27 cellular contexts compared by ENCODE assay signal in genomic region chr11:69813839-69814238, GRCh38. TPM values are rescaled to one million over a fixed set of nuclear protein-coding genes. Genes with fewer than 3 reads are reported as not detected.
DNase-seq lines count a peak whose midpoint lies in the region; ATAC-seq, FAIRE-seq and TF ChIP-seq lines count a peak whose summit lies in the region.
"Had no signal": no experiment of that assay in that cellular context is flagged by ENCODE, and none has a peak within 500 bp of the region (broad histone marks: within the 10 kb centered on the region; RNA-seq: fewer than 3 reads in every experiment).

No MANE protein-coding gene starts in this region.

- H3K4me1 ChIP-seq in smooth muscle cell (ENCODE audit: low read depth), result peaks cover 14% of the 10 kb centered on the region
- H3K4me1 ChIP-seq: BE2C had no signal

- no peaks in the 10 kb centered on the region for H3F3A ChIP-seq in smooth muscle cell (ENCODE audit: low read depth)

- DNase-seq in activated naive CD8-positive, alpha-beta T cell treated with anti-CD3 and anti-CD28 coated beads, Interleukin-2, amount 50 U/mL, for 24 hours, result no peak
- no peak for DNase-seq in activated naive CD8-positive, alpha-beta T cell treated with anti-CD3 and anti-CD28 coated beads for 36 hours
- DNase-seq in nephron progenitor cell (no peak), urothelium cell line (ENCODE audit: low spot score) (no peak), smooth muscle cell (lab: John Stamatoyannopoulos, UW; ENCODE audit: unreplicated experiment) (no peak)
- DNase-seq in stimulated activated CD4-positive, alpha-beta T cell treated with anti-CD3 and anti-CD28 coated beads, Interleukin-2, amount 100 ng/mL, for 24 hours, result no peak
- DNase-seq: 8988T; ACHN; AML-193; BE2C; CD4-positive, alpha-beta T cell; CD8-positive, alpha-beta memory T cell; DMS 273 treated with DMSO at 0.1 percent for 48 hours; DMS79; EL; GDM1; GM23248; H9; HFFc6 had no signal

- no peak overlapping the region for H3K4me3 Mint-ChIP-seq in activated naive CD8-positive, alpha-beta T cell treated with anti-CD3 and anti-CD28 coated beads, Interleukin-2, amount 50 U/mL, for 24 hours
- H3K4me3 Mint-ChIP-seq in activated naive CD8-positive, alpha-beta T cell treated with anti-CD3 and anti-CD28 coated beads for 36 hours, result no peak overlapping the region
- peak overlapping the region; percentile 27 for H3K4me3 Mint-ChIP-seq in nephron progenitor cell
- H3K4me3 Mint-ChIP-seq: CD4-positive, alpha-beta T cell; CD8-positive, alpha-beta memory T cell; H9; HFFc6 had no signal

- no peaks in the 10 kb centered on the region for H3K9me3 Mint-ChIP-seq in activated naive CD8-positive, alpha-beta T cell treated with anti-CD3 and anti-CD28 coated beads, Interleukin-2, amount 50 U/mL, for 24 hours
- H3K9me3 Mint-ChIP-seq in activated naive CD8-positive, alpha-beta T cell treated with anti-CD3 and anti-CD28 coated beads for 36 hours, result no peaks in the 10 kb centered on the region
- H3K9me3 Mint-ChIP-seq in nephron progenitor cell, result no peaks in the 10 kb centered on the region
- H3K9me3 Mint-ChIP-seq: CD4-positive, alpha-beta T cell; CD8-positive, alpha-beta memory T cell; HFFc6 had no signal

- no peaks in the 10 kb centered on the region for H3K9me3 ChIP-seq in smooth muscle cell (replicated peaks; ENCODE audit: low read depth)
- H3K9me3 ChIP-seq: A549, BE2C had no signal

- peak overlapping the region; percentile 52 for H3K27ac Mint-ChIP-seq in activated naive CD8-positive, alpha-beta T cell treated with anti-CD3 and anti-CD28 coated beads, Interleukin-2, amount 50 U/mL, for 24 hours
- no peak overlapping the region for H3K27ac Mint-ChIP-seq in activated naive CD8-positive, alpha-beta T cell treated with anti-CD3 and anti-CD28 coated beads for 36 hours
- no peak overlapping the region for H3K27ac Mint-ChIP-seq in nephron progenitor cell
- H3K27ac Mint-ChIP-seq: CD4-positive, alpha-beta T cell; CD8-positive, alpha-beta memory T cell; H9; HFFc6 had no signal

- H3K4me3 ChIP-seq in smooth muscle cell, result no peak overlapping the region
- H3K4me3 ChIP-seq: A549; BLaER1 treated with 17β-estradiol and CSF1 and Interleukin-3, amounts not matched to agents 10 nM and 100 nM; GM12878; GM23248 had no signal

- no peaks in the 10 kb centered on the region for H3K36me3 Mint-ChIP-seq in activated naive CD8-positive, alpha-beta T cell treated with anti-CD3 and anti-CD28 coated beads, Interleukin-2, amount 50 U/mL, for 24 hours (ENCODE audit: low read depth)
- H3K36me3 Mint-ChIP-seq in activated naive CD8-positive, alpha-beta T cell treated with anti-CD3 and anti-CD28 coated beads for 36 hours, result no peaks in the 10 kb centered on the region
- peaks cover 5% of the 10 kb centered on the region for H3K36me3 Mint-ChIP-seq in nephron progenitor cell (ENCODE audit: low read depth)
- H3K36me3 Mint-ChIP-seq: CD14-positive monocyte; CD8-positive, alpha-beta memory T cell had no signal

- no peak overlapping the region for H3K4me2 ChIP-seq in smooth muscle cell
- H3K4me2 ChIP-seq: A549; BLaER1 treated with 17β-estradiol and CSF1 and Interleukin-3, amounts not matched to agents 10 nM and 100 nM had no signal

- WGBS in smooth muscle cell (ENCODE audit: low lambda C conversion rate), result 100% methylated on average over 1 of the region's 2 CpGs

- no peaks in the 10 kb centered on the region for H3K79me2 ChIP-seq in smooth muscle cell (ENCODE audit: low read depth)

- ATAC-seq in activated naive CD8-positive, alpha-beta T cell treated with anti-CD3 and anti-CD28 coated beads, Interleukin-2, amount 50 U/mL, for 24 hours, result no peak
- ATAC-seq: A549, GM12878, HCT116 had no signal

- H3K4me1 Mint-ChIP-seq in activated naive CD8-positive, alpha-beta T cell treated with anti-CD3 and anti-CD28 coated beads, Interleukin-2, amount 50 U/mL, for 24 hours, result no peaks in the 10 kb centered on the region
- no peaks in the 10 kb centered on the region for H3K4me1 Mint-ChIP-seq in activated naive CD8-positive, alpha-beta T cell treated with anti-CD3 and anti-CD28 coated beads for 36 hours
- H3K4me1 Mint-ChIP-seq in nephron progenitor cell, result peaks cover 27% of the 10 kb centered on the region
- H3K4me1 Mint-ChIP-seq: CD14-positive monocyte; CD8-positive, alpha-beta memory T cell had no signal

- no peak overlapping the region for H2AFZ ChIP-seq in smooth muscle cell (ENCODE audit: low read depth)
- H2AFZ ChIP-seq: GM23248 had no signal

- FAIRE-seq in urothelium cell line (lab: Jason Lieb, UNC), result peak; percentile 13
- FAIRE-seq: A549, D721Med, GM12878, GM19239 had no signal

- H3K27me3 ChIP-seq in smooth muscle cell (ENCODE audit: low read depth), result peaks cover 43% of the 10 kb centered on the region

- no peaks in the 10 kb centered on the region for H4K20me1 ChIP-seq in smooth muscle cell (ENCODE audit: low read depth)

- no peak overlapping the region for H3K27ac ChIP-seq in smooth muscle cell (ENCODE audit: low read depth)
- H3K27ac ChIP-seq: A549; BLaER1 treated with 17β-estradiol and CSF1 and Interleukin-3, amounts not matched to agents 10 nM and 100 nM; GM23248 had no signal

- H3K9ac ChIP-seq in smooth muscle cell (ENCODE audit: low read depth), result no peak overlapping the region
- H3K9ac ChIP-seq: BLaER1 treated with 17β-estradiol and CSF1 and Interleukin-3, amounts not matched to agents 10 nM and 100 nM; GM23248 had no signal

- H3K36me3 ChIP-seq in smooth muscle cell (ENCODE audit: low read depth), result no peaks in the 10 kb centered on the region
- H3K36me3 ChIP-seq: BE2C; BLaER1 treated with 17β-estradiol and CSF1 and Interleukin-3, amounts not matched to agents 10 nM and 100 nM had no signal

- peaks cover 27% of the 10 kb centered on the region for H3K27me3 Mint-ChIP-seq in activated naive CD8-positive, alpha-beta T cell treated with anti-CD3 and anti-CD28 coated beads, Interleukin-2, amount 50 U/mL, for 24 hours
- H3K27me3 Mint-ChIP-seq in activated naive CD8-positive, alpha-beta T cell treated with anti-CD3 and anti-CD28 coated beads for 36 hours, result peaks cover 39% of the 10 kb centered on the region
- H3K27me3 Mint-ChIP-seq in nephron progenitor cell (ENCODE audit: low read depth, poor library complexity), result peaks cover 41% of the 10 kb centered on the region

- TF ChIP-seq CTCF in nephron progenitor cell (IDR thresholded peaks at IDR 0.05) (no peak), smooth muscle cell (IDR thresholded peaks at IDR 0.05; ENCODE audit: borderline replicate concordance, insufficient read depth, poor library complexity, severe bottlenecking) (no peak)

RNA-seq across cellular contexts. Expression of gene FGF3, which starts 5.4 kb away (rescaled TPM):
- not detected for total RNA-seq in activated naive CD8-positive, alpha-beta T cell treated with anti-CD3 and anti-CD28 coated beads for 36 hours
- not detected in 2 replicates for total RNA-seq in smooth muscle cell
- polyA plus RNA-seq in smooth muscle cell, result not detected in 2 replicates
- total RNA-seq: CD4-positive, alpha-beta T cell; CD8-positive, alpha-beta memory T cell; GM12878; GM23248; H4; H9; HFFc6 had no signal
- polyA plus RNA-seq: A549; CD14-positive monocyte; CD8-positive, alpha-beta memory T cell; GM12878; GM23248 had no signal

RNA-seq across cellular contexts. Expression of gene FGF4, which starts 38.7 kb away (rescaled TPM):
- not detected for total RNA-seq in activated naive CD8-positive, alpha-beta T cell treated with anti-CD3 and anti-CD28 coated beads for 36 hours
- total RNA-seq in smooth muscle cell, result not detected in 2 replicates
- polyA plus RNA-seq in smooth muscle cell, result not detected in 2 replicates
- total RNA-seq: CD4-positive, alpha-beta T cell; CD8-positive, alpha-beta memory T cell; GM12878; GM23248; HFFc6 had no signal
- polyA plus RNA-seq: A549; CD14-positive monocyte; CD8-positive, alpha-beta memory T cell; GM12878; GM23248 had no signal
